ENCODE assay signal across 11 cellular contexts in the genomic region with DNA sequence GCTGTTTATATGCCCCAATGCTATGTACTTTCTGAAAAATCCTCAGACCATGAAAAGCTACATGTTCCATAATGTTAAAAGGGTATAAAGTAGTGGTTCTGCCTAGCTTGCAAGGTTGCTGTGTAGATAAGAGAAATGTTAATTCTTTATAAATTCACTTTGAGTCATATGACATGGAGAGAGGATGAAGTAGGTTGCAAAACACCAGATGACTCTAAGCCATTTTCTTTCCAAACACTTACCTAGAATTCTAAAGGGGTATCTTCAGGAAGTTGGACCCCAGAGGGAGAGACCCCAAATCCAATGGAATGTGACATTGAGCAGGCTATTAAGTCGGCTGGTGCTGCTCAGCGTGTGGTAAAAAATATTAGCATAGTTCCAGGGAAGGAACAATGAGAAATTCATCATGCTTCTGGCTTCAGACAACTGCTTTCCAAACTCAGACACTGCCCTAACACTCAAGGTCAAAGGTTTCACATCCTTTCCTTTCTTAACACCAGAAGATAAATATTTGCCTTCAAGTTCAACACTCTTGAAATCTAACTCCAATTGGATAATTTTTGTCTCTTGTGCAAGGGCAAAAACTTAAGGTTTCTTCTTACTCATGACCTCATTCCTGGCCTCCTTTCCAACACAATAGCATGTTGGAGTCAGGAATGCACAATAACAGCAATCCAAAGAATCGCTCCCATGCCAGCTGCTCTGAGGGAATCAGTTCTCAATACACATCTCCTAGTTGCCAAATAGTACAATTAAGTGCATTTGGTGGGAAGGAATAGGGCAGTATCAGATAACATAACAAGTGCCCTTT.
DNase-seq lines count a peak whose midpoint lies in the region; ATAC-seq and TF ChIP-seq lines count a peak whose summit lies in the region.
"Had no signal": no experiment of that assay in that cellular context is flagged by ENCODE, and none has a peak within 500 bp of the region (broad histone marks: within the 10 kb centered on the region; RNA-seq: fewer than 3 reads in every experiment).

No MANE protein-coding gene starts in this region.

- H3K4me3 ChIP-seq in AG04449 (ENCODE audit: low read depth, low read length) (no peak overlapping the region), epithelial cell of proximal tubule (ENCODE audit: low read depth, low read length) (no peak overlapping the region)

- no peak for TF ChIP-seq POLR2A in GM18505 (IDR thresholded peaks at IDR 0.05; ENCODE audit: borderline replicate concordance, extremely low read depth, insufficient read depth, insufficient read length)

- CTCF ChIA-PET in AG04449 (lab: Yijun Ruan, JAX): interaction anchor here (1.0 kb wide), 1 partner anchor 22 kb away, joined by 3 read pairs; no protein-coding TSS in a partner anchor

- DNase-seq in AG04449 (ENCODE audit: low read depth, low spot score): peak; percentile 64
- DNase-seq in M059J (ENCODE audit: low read depth): peak; percentile 51
- DNase-seq in epithelial cell of proximal tubule (ENCODE audit: low read depth): peak; percentile 75
- peak; percentile 84 for DNase-seq in myocyte (ENCODE audit: low read depth)
- no peak for DNase-seq in stimulated activated CD4-positive, alpha-beta T cell treated with anti-CD3 and anti-CD28 coated beads, Interleukin-1b, Interleukin-23, amount 100 ng/mL, for 48 hours
- DNase-seq in GM19238 (ENCODE audit: insufficient read length, low spot score): no peak
- DNase-seq: cerebellar nuclear complex; stimulated activated CD4-positive, alpha-beta T cell treated with anti-CD3 and anti-CD28 coated beads, Interleukin-4, amount 100 ng/mL, for 24 hours had no signal

- ATAC-seq in GM18505 (IDR thresholded peaks at IDR 0.05; ENCODE audit: unreplicated experiment) (no peak), GM18498 (IDR thresholded peaks at IDR 0.05; ENCODE audit: unreplicated experiment) (no peak)
- ATAC-seq: Panc1 had no signal

- TF ChIP-seq CTCF in AG04449 (IDR thresholded peaks at IDR 0.05; ENCODE audit: insufficient read depth, low read length, missing control alignments) (no peak), epithelial cell of proximal tubule (conservative IDR thresholded peaks at IDR 0.05; ENCODE audit: low read depth, low read length) (no peak)

- POLR2A ChIA-PET in AG04449 (lab: Yijun Ruan, JAX): no interaction called here

Comparison
In these comparisons a context has a peak if more than half of its experiments do, and no peak if none do; other contexts are left out.
1. DNase-seq: peak in AG04449 (single experiment), M059J (single experiment), epithelial cell of proximal tubule (single experiment) and myocyte (single experiment); none in stimulated activated CD4-positive, alpha-beta T cell treated with anti-CD3 and anti-CD28 coated beads, Interleukin-1b, Interleukin-23, amount 100 ng/mL, for 48 hours (single experiment) and GM19238 (single experiment).